Comparison of ENCODE assay signal across 15 cellular contexts in genomic region chr6:81253821-81254220, GRCh38.
DNase-seq lines count a peak whose midpoint lies in the region; ATAC-seq, FAIRE-seq and TF ChIP-seq lines count a peak whose summit lies in the region.
"Had no signal": no experiment of that assay in that cellular context is flagged by ENCODE, and none has a peak within 500 bp of the region (broad histone marks: within the 10 kb centered on the region; RNA-seq: fewer than 3 reads in every experiment).

No MANE protein-coding gene starts in this region.

- H4K20me1 ChIP-seq in endothelial cell of umbilical vein (replicated peaks; ENCODE audit: control insufficient read depth, extremely low read depth, insufficient read depth, low read length) = no peaks in the 10 kb centered on the region

- CTCF ChIA-PET in endothelial cell of umbilical vein (lab: Charles Lee) = no interaction called here

- no peak for TF ChIP-seq CTCF in endothelial cell of umbilical vein (IDR thresholded peaks at IDR 0.05; ENCODE audit: extremely low read depth in 1 of 2, insufficient read depth in 1 of 2, low read depth in 1 of 2, low read length in 2 of 2)
- TF ChIP-seq CTCF in gastroesophageal sphincter (IDR thresholded peaks at IDR 0.05) = no peak

- dilution Hi-C loops in endothelial cell of umbilical vein (cut with MboI; ENCODE audit: extremely low pct_ligation_motif_present, low sequenced_read_pairs) = no loop called here

- POLR2A ChIA-PET in endothelial cell of umbilical vein (lab: Charles Lee) = no interaction called here

- TF ChIP-seq EP300 in gastroesophageal sphincter (IDR thresholded peaks at IDR 0.05) = no peak

- FAIRE-seq in endothelial cell of umbilical vein (lab: Jason Lieb, UNC) (peak; percentile 55), GM12892 (lab: Jason Lieb, UNC) (no peak)
- FAIRE-seq: GM12878, H1 had no signal

- TF ChIP-seq POLR2A in endothelial cell of umbilical vein (IDR thresholded peaks at IDR 0.05; ENCODE audit: low read depth, low read length) = no peak
- no peak for TF ChIP-seq POLR2A in gastroesophageal sphincter (IDR thresholded peaks at IDR 0.05)
- TF ChIP-seq POLR2A in GM12892 (IDR thresholded peaks at IDR 0.05; ENCODE audit: low read depth, low read length) = no peak

- ATAC-seq in gastroesophageal sphincter = no peak
- no peak for ATAC-seq in HG03139 (IDR thresholded peaks at IDR 0.05; ENCODE audit: unreplicated experiment)
- ATAC-seq: CD8-positive, alpha-beta T cell; GM12878 had no signal

- no peaks in the 10 kb centered on the region for H3K9me1 ChIP-seq in endothelial cell of umbilical vein (replicated peaks; ENCODE audit: control insufficient read depth, extremely low read depth, insufficient read depth, low read length)

- H3K9me3 ChIP-seq in endothelial cell of umbilical vein (replicated peaks; ENCODE audit: control insufficient read depth, insufficient read depth, low read length) = no peaks in the 10 kb centered on the region
- H3K9me3 ChIP-seq in gastroesophageal sphincter = peaks cover 0 to 7% (median 0%) of the 10 kb centered on the region in 3 donors
- H3K9me3 ChIP-seq: Caco-2 had no signal

- H3K4me3 ChIP-seq in endothelial cell of umbilical vein (replicated peaks in 1 of 3; ENCODE audit: insufficient read depth in 1 of 3, low read depth in 1 of 3, low read length in 3 of 3) = no peak overlapping the region
- H3K4me3 ChIP-seq in gastroesophageal sphincter = no peak overlapping the region
- H3K4me3 ChIP-seq: GM12878 had no signal

- no peaks in the 10 kb centered on the region for H3K27me3 ChIP-seq in endothelial cell of umbilical vein (ENCODE audit: control insufficient read depth in 2 of 2, insufficient read depth in 2 of 2, low read length in 2 of 2)
- H3K27me3 ChIP-seq in gastroesophageal sphincter = no peaks in the 10 kb centered on the region

- no TSS peak for BruUV-seq in endothelial cell of umbilical vein (replicated peaks; lab: Mats Ljungman, UMichigan)

- H3K79me2 ChIP-seq in endothelial cell of umbilical vein (ENCODE audit: control insufficient read depth, insufficient read depth, low read length) = no peaks in the 10 kb centered on the region

- H2AFZ ChIP-seq in endothelial cell of umbilical vein (ENCODE audit: low read depth, low read length) = no peak overlapping the region

- intact Hi-C loops in endothelial cell of umbilical vein (cut with micrococcal nuclease) = no loop called here

- H3K27ac ChIP-seq in endothelial cell of umbilical vein (ENCODE audit: insufficient read depth, low read depth, low read length) = no peak overlapping the region
- no peak overlapping the region for H3K27ac ChIP-seq in gastroesophageal sphincter
- H3K27ac ChIP-seq: 22Rv1 had no signal

- no peak overlapping the region for H3K9ac ChIP-seq in endothelial cell of umbilical vein (replicated peaks; ENCODE audit: extremely low read depth, insufficient read depth, low read length)

- H3K4me1 ChIP-seq in endothelial cell of umbilical vein (ENCODE audit: control insufficient read depth, extremely low read depth, insufficient read depth, low read length) (no peaks in the 10 kb centered on the region), gastroesophageal sphincter (no peaks in the 10 kb centered on the region)
- H3K4me1 ChIP-seq: Caco-2 had no signal

- DNase-seq in COLO829 (ENCODE audit: low spot score) (peak; percentile 48), HCEC 1CT (peak; percentile 9), endothelial cell of umbilical vein (ENCODE audit: low read depth, low spot score) (no peak), foreskin melanocyte (peak; percentile 67), GM12892 (ENCODE audit: insufficient read length) (no peak), NCI-H2029 (lab: John Stamatoyannopoulos, UW) (no peak)
- DNase-seq: Caco-2; CD8-positive, alpha-beta T cell; DMS53; KG1 had no signal

- no peaks in the 10 kb centered on the region for H3K36me3 ChIP-seq in endothelial cell of umbilical vein (ENCODE audit: control insufficient read depth in 2 of 2, extremely low read depth in 1 of 2, insufficient read depth in 2 of 2, low read length in 2 of 2)
- no peaks in the 10 kb centered on the region for H3K36me3 ChIP-seq in gastroesophageal sphincter

- no peak overlapping the region for H3K4me2 ChIP-seq in endothelial cell of umbilical vein (ENCODE audit: insufficient read depth, low read length)

TF ChIP-seq in endothelial cell of umbilical vein, 7 proteins besides CTCF, POLR2A, EP300 and RAD21:
- TF ChIP-seq FOS (IDR thresholded peaks at IDR 0.05; ENCODE audit: borderline replicate concordance, insufficient read depth, low read length) (no peak), GATA2 (IDR thresholded peaks at IDR 0.05; ENCODE audit: insufficient read depth, insufficient read length, low read depth, low read length) (no peak), EZH2 (IDR thresholded peaks at IDR 0.05; ENCODE audit: borderline replicate concordance, low read depth, low read length, severe bottlenecking) (no peak), JUN (IDR thresholded peaks at IDR 0.05; ENCODE audit: borderline replicate concordance, insufficient read depth, insufficient read length, low read depth) (no peak), MYC (IDR thresholded peaks at IDR 0.05; ENCODE audit: low read depth, low read length) (no peak), POLR2AphosphoS5 (IDR thresholded peaks at IDR 0.05; ENCODE audit: insufficient read depth, low read depth, low read length) (no peak)
- TF ChIP-seq, protein P1, sequence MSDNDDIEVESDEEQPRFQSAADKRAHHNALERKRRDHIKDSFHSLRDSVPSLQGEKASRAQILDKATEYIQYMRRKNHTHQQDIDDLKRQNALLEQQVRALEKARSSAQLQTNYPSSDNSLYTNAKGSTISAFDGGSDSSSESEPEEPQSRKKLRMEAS (IDR thresholded peaks at IDR 0.05; ENCODE audit: insufficient read depth, insufficient read length) = no peak

Comparison
In these comparisons a context has a peak if more than half of its experiments do, and no peak if none do; other contexts are left out.
1. DNase-seq: peak in COLO829 (single experiment), HCEC 1CT (single experiment) and foreskin melanocyte (single experiment); none in endothelial cell of umbilical vein (single experiment), GM12892 (single experiment) and NCI-H2029 (single experiment).